ENCODE assay signal across 1 cellular context in genomic region chr20:51306521-51307358, GRCh38.
A peak's percentile ranks its signal among the peaks of the same experiment; 100 is the strongest.
TF ChIP-seq lines count a peak whose summit lies in the region.

No MANE protein-coding gene starts in this region.

TF ChIP-seq in HepG2, 621 proteins besides CTCF, POLR2A, EP300 and RAD21 (continued from another document and continues in another):
- TF ChIP-seq BCLAF1 (IDR thresholded peaks at IDR 0.05) (no peak), ETS1 (CRISPR knock-in tag; IDR thresholded peaks at IDR 0.05) (no peak), RBM22 (optimal IDR thresholded peaks at IDR 0.05; ENCODE audit: low read length) (no peak), TRIM22 (IDR thresholded peaks at IDR 0.05) (no peak), ZNF567 (CRISPR knock-in tag; IDR thresholded peaks at IDR 0.05; ENCODE audit: borderline replicate concordance) (no peak), PAX8 (CRISPR knock-in tag; IDR thresholded peaks at IDR 0.05; ENCODE audit: borderline replicate concordance) (0 out of 2 replicates have a peak, but pooled peaks have one; percentile 44), SOX13 (IDR thresholded peaks at IDR 0.05) (no peak), SOX13 (CRISPR knock-in tag; conservative IDR thresholded peaks at IDR 0.05 in 1 of 2, IDR thresholded peaks at IDR 0.05 in 1 of 2) (0 out of 4 replicates have a peak, but pooled peaks of 1 of the 2 experiments have one; percentile 19), BRF2 (CRISPR knock-in tag; IDR thresholded peaks at IDR 0.05) (no peak), FOXP1 (IDR thresholded peaks at IDR 0.05) (no peak), FOXP1 (CRISPR knock-in tag; IDR thresholded peaks at IDR 0.05) (no peak), NFIB (CRISPR knock-in tag; IDR thresholded peaks at IDR 0.05; ENCODE audit: borderline replicate concordance) (no peak), RELA (CRISPR knock-in tag; IDR thresholded peaks at IDR 0.05) (peak; percentile 69; the same call in 1 of the 2 replicates), MATR3 (CRISPR knock-in tag; IDR thresholded peaks at IDR 0.05) (no peak), ZBTB43 (CRISPR knock-in tag; conservative IDR thresholded peaks at IDR 0.05) (no peak), LCORL (IDR thresholded peaks at IDR 0.05) (no peak), LCORL (CRISPR knock-in tag; IDR thresholded peaks at IDR 0.05) (no peak), ZNF160 (CRISPR knock-in tag; IDR thresholded peaks at IDR 0.05) (no peak), KDM4B (CRISPR knock-in tag; IDR thresholded peaks at IDR 0.05) (peak; percentile 62; the same call in 1 of the 2 replicates), ZNF235 (CRISPR knock-in tag; IDR thresholded peaks at IDR 0.05; ENCODE audit: borderline replicate concordance) (no peak), ZNF264 (CRISPR knock-in tag; IDR thresholded peaks at IDR 0.05) (no peak), ZNF335 (CRISPR knock-in tag; IDR thresholded peaks at IDR 0.05) (no peak), ZNF569 (CRISPR knock-in tag; IDR thresholded peaks at IDR 0.05; ENCODE audit: borderline replicate concordance) (no peak), HDAC1 (CRISPR knock-in tag; IDR thresholded peaks at IDR 0.05) (no peak), SETDB1 (CRISPR knock-in tag; IDR thresholded peaks at IDR 0.05; ENCODE audit: borderline replicate concordance) (no peak), ZNF34 (CRISPR knock-in tag; IDR thresholded peaks at IDR 0.05; ENCODE audit: borderline replicate concordance) (no peak), ZNF33A (CRISPR knock-in tag; IDR thresholded peaks at IDR 0.05; ENCODE audit: borderline replicate concordance) (no peak), ZFYVE20 (CRISPR knock-in tag; IDR thresholded peaks at IDR 0.05; ENCODE audit: borderline replicate concordance, low read depth) (no peak), RERE (CRISPR knock-in tag; IDR thresholded peaks at IDR 0.05; ENCODE audit: low read depth) (no peak), HIVEP1 (CRISPR knock-in tag; IDR thresholded peaks at IDR 0.05) (0 out of 2 replicates have a peak, but pooled peaks have one; percentile 49), ZNF605 (CRISPR knock-in tag; IDR thresholded peaks at IDR 0.05) (no peak; the same call in 1 of the 2 replicates), ZNF230 (CRISPR knock-in tag; IDR thresholded peaks at IDR 0.05) (peak; percentile 53; the same call in 1 of the 2 replicates), ZNF44 (CRISPR knock-in tag; IDR thresholded peaks at IDR 0.05) (0 out of 2 replicates have a peak, but pooled peaks have one; percentile 69), ZFP41 (CRISPR knock-in tag; IDR thresholded peaks at IDR 0.05; ENCODE audit: borderline replicate concordance) (no peak), MAFF (IDR thresholded peaks at IDR 0.05; ENCODE audit: low read depth, low read length) (no peak), EZH2 (conservative IDR thresholded peaks at IDR 0.05; ENCODE audit: low read depth, low read length) (no peak), U2AF2 (IDR thresholded peaks at IDR 0.05; ENCODE audit: low read depth, low read length) (no peak), SYNCRIP (IDR thresholded peaks at IDR 0.05; ENCODE audit: insufficient read depth, low read depth, low read length) (no peak), ZNF691 (CRISPR knock-in tag; IDR thresholded peaks at IDR 0.05; ENCODE audit: borderline replicate concordance, low read depth) (peak; percentile 85; the same call in 1 of the 2 replicates), SMARCE1 (IDR thresholded peaks at IDR 0.05; ENCODE audit: borderline replicate concordance) (no peak), ZBTB8A (CRISPR knock-in tag; IDR thresholded peaks at IDR 0.05; ENCODE audit: borderline replicate concordance, low read depth) (no peak), SRSF9 (IDR thresholded peaks at IDR 0.05; ENCODE audit: borderline replicate concordance, insufficient read depth, low read depth, low read length, poor library complexity, severe bottlenecking) (no peak), ZNF549 (CRISPR knock-in tag; IDR thresholded peaks at IDR 0.05) (no peak), PREB (CRISPR knock-in tag; IDR thresholded peaks at IDR 0.05) (no peak), TBX2 (CRISPR knock-in tag; IDR thresholded peaks at IDR 0.05; ENCODE audit: borderline replicate concordance) (peak; percentile 68), ZFP36 (IDR thresholded peaks at IDR 0.05; ENCODE audit: borderline replicate concordance, low read depth, low read length, partially characterized antibody) (no peak), ZNF329 (CRISPR knock-in tag; IDR thresholded peaks at IDR 0.05; ENCODE audit: low read depth) (peak; percentile 24; the same call in 1 of the 2 replicates), HOXA9 (CRISPR knock-in tag; IDR thresholded peaks at IDR 0.05; ENCODE audit: borderline replicate concordance) (no peak), MAX (IDR thresholded peaks at IDR 0.05) (peak; percentile 53; the same call in 1 of the 2 replicates), TRAFD1 (CRISPR knock-in tag; IDR thresholded peaks at IDR 0.05; ENCODE audit: borderline replicate concordance) (peak; percentile 28; the same call in 1 of the 2 replicates), MEIS1 (CRISPR knock-in tag; IDR thresholded peaks at IDR 0.05; ENCODE audit: borderline replicate concordance) (no peak; the same call in 1 of the 2 replicates), HHEX (CRISPR knock-in tag; IDR thresholded peaks at IDR 0.05) (no peak), ZSCAN22 (CRISPR knock-in tag; IDR thresholded peaks at IDR 0.05) (no peak)
